Comparison of ENCODE assay signal across 13 cellular contexts in the genomic region with DNA sequence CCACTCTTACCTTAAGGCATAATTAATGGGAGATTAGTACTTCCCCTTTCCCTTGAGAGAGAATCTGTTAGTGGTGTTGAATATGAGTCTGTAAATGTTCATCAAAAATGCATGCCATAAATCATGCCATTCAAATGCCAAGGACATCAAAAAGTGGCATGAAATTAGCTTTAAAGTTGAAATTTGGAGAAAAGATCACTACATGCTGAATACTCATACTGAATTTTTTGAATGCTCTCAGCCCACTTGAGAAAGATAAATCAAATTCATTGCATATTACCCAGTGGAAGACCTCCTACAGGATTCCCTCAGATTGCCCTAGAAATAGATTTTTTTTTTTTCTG. TPM values are rescaled to one million over a fixed set of nuclear protein-coding genes. Genes with fewer than 3 reads are reported as not detected.
"Had no signal": no experiment of that assay in that cellular context is flagged by ENCODE, and none has a peak within 500 bp of the region (broad histone marks: within the 10 kb centered on the region; RNA-seq: fewer than 3 reads in every experiment).

No MANE protein-coding gene starts in this region.

- H3K27ac ChIP-seq: cardiac muscle cell, esophagus muscularis mucosa had no signal

- H3K9me3 Mint-ChIP-seq: activated naive CD4-positive, alpha-beta T cell treated with anti-CD3 and anti-CD28 coated beads, Interleukin-2, amount 10 ng/mL, durations not matched to agents 7 days and 5 days; activated T-cell treated with anti-CD3 and anti-CD28 coated beads, Interleukin-2, amount 50 U/mL, for 24 hours; natural killer cell treated with Interleukin-12 subunit alpha and Interleukin-12 subunit beta and Interleukin-15 and Interleukin-18, amount 100 ng/mL, for 72 hours had no signal

- H3K4me3 ChIP-seq: cardiac muscle cell, esophagus muscularis mucosa had no signal

- ATAC-seq: activated CD8-positive, alpha-beta memory T cell treated with anti-CD3 and anti-CD28 coated beads, Interleukin-2, amount 10 ng/mL, durations not matched to agents 7 days and 5 days; natural killer cell treated with Interleukin-12 subunit alpha and Interleukin-12 subunit beta and Interleukin-15 and Interleukin-18, amount 100 ng/mL, for 72 hours; sciatic nerve had no signal

- H3K9me3 ChIP-seq: esophagus muscularis mucosa had no signal

- H3K27ac Mint-ChIP-seq: activated CD8-positive, alpha-beta memory T cell treated with anti-CD3 and anti-CD28 coated beads, Interleukin-2, amount 10 ng/mL, durations not matched to agents 7 days and 5 days; activated naive CD4-positive, alpha-beta T cell treated with anti-CD3 and anti-CD28 coated beads, Interleukin-2, amount 10 ng/mL, durations not matched to agents 7 days and 5 days; activated T-cell treated with anti-CD3 and anti-CD28 coated beads, Interleukin-2, amount 50 U/mL, for 24 hours; natural killer cell treated with Interleukin-12 subunit alpha and Interleukin-12 subunit beta and Interleukin-15 and Interleukin-18, amount 100 ng/mL, for 72 hours had no signal

- DNase-seq: activated CD4-positive, alpha-beta T cell treated with anti-CD3 and anti-CD28 coated beads, Interleukin-2, amount 50 U/mL, for 48 hours; activated CD4-positive, CD25-positive, alpha-beta regulatory T cell treated with anti-CD3 and anti-CD28 coated beads, Interleukin-2, amount 50 U/mL, for 72 hours; activated CD8-positive, alpha-beta memory T cell treated with anti-CD3 and anti-CD28 coated beads, Interleukin-2, amount 10 ng/mL, durations not matched to agents 7 days and 5 days; activated naive CD4-positive, alpha-beta T cell treated with anti-CD3 and anti-CD28 coated beads, Interleukin-2, amount 10 ng/mL, durations not matched to agents 7 days and 5 days; activated T-cell treated with anti-CD3 and anti-CD28 coated beads, Interleukin-2, amount 50 U/mL, for 24 hours; hippocampal formation; stimulated activated CD4-positive, alpha-beta T cell treated with anti-CD3 and anti-CD28 coated beads, Interleukin-12 subunit alpha, Interleukin-12 subunit beta, amount 100 ng/mL, for 4 hours; stimulated activated CD4-positive, alpha-beta T cell treated with anti-CD3 and anti-CD28 coated beads, Interleukin-2, amount 100 ng/mL, for 24 hours had no signal

- H3K36me3 ChIP-seq: cardiac muscle cell, esophagus muscularis mucosa had no signal

- H3K4me3 Mint-ChIP-seq: activated CD8-positive, alpha-beta memory T cell treated with anti-CD3 and anti-CD28 coated beads, Interleukin-2, amount 10 ng/mL, durations not matched to agents 7 days and 5 days; activated naive CD4-positive, alpha-beta T cell treated with anti-CD3 and anti-CD28 coated beads, Interleukin-2, amount 10 ng/mL, durations not matched to agents 7 days and 5 days; activated T-cell treated with anti-CD3 and anti-CD28 coated beads, Interleukin-2, amount 50 U/mL, for 24 hours; natural killer cell treated with Interleukin-12 subunit alpha and Interleukin-12 subunit beta and Interleukin-15 and Interleukin-18, amount 100 ng/mL, for 72 hours had no signal

- FAIRE-seq: colon had no signal

- H3K36me3 Mint-ChIP-seq: activated CD8-positive, alpha-beta memory T cell treated with anti-CD3 and anti-CD28 coated beads, Interleukin-2, amount 10 ng/mL, durations not matched to agents 7 days and 5 days; activated naive CD4-positive, alpha-beta T cell treated with anti-CD3 and anti-CD28 coated beads, Interleukin-2, amount 10 ng/mL, durations not matched to agents 7 days and 5 days; natural killer cell treated with Interleukin-12 subunit alpha and Interleukin-12 subunit beta and Interleukin-15 and Interleukin-18, amount 100 ng/mL, for 72 hours had no signal

- H3K4me1 Mint-ChIP-seq: activated CD8-positive, alpha-beta memory T cell treated with anti-CD3 and anti-CD28 coated beads, Interleukin-2, amount 10 ng/mL, durations not matched to agents 7 days and 5 days had no signal

RNA-seq across cellular contexts. Expression of a gene that starts 6.7 kb away (rescaled TPM):
- total RNA-seq: natural killer cell treated with Interleukin-12 subunit alpha and Interleukin-12 subunit beta and Interleukin-15 and Interleukin-18, amount 100 ng/mL, for 72 hours had no signal
